10 cellular contexts compared by ENCODE assay signal in the genomic region with DNA sequence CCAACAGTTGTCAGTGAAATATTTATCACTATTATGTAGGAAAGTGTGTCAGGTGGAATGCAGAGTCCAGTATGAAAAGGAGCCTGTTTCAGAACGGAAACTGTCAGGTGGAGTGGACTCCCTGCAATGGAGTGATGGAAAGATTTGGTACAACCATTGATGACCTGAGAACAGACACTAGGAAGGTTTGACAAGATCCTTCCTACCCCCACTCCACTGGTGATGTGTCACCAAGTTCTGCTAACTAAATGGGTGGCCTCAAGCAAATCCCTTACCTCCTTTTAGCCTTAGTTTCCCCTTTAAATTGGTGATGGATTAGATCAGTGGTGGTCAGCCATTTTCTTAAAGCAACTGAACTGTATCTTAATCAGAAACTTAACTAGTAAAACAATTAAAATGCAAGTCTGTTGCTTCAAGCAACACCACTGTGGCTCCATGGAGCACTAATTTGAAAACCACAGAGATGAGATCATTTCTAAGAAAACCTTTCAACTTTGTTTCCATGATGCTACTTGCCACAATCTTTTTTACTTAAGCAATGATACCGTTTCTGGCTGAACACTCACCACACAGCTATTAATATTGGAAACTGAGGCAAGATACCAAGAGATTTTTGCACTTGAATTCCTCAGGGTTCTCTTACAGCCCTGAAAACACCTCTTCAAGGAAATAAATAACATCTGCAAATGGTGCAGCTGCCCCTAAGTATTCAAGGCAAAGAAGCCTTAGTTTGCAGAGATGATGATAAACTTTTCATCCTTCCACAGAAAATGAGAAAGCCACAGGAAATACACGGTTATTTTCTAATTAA.
DNase-seq lines count a peak whose midpoint lies in the region; ATAC-seq and TF ChIP-seq lines count a peak whose summit lies in the region.
"Had no signal": no experiment of that assay in that cellular context is flagged by ENCODE, and none has a peak within 500 bp of the region (broad histone marks: within the 10 kb centered on the region; RNA-seq: fewer than 3 reads in every experiment).

No MANE protein-coding gene starts in this region.

- no peak for TF ChIP-seq CTCF in GM12865 (IDR thresholded peaks at IDR 0.05; ENCODE audit: insufficient read depth, low read depth, low read length, missing control alignments)
- TF ChIP-seq CTCF in mucosa of descending colon (IDR thresholded peaks at IDR 0.05) = no peak
- TF ChIP-seq CTCF in lower leg skin (IDR thresholded peaks at IDR 0.05) = no peak

- no peak for TF ChIP-seq POLR2A in lower leg skin (IDR thresholded peaks at IDR 0.05)

- H3K36me3 ChIP-seq in mucosa of descending colon (ENCODE audit: low read depth) = no peaks in the 10 kb centered on the region

- WGBS in lower leg skin, 2 donors = 75 to 79% methylated on average over 3 of the region's 3 CpGs

- intact Hi-C loops in mucosa of descending colon (cut with DNase I, micrococcal nuclease) (no loop called here), lower leg skin (cut with DNase I; ENCODE audit: low total_unique reads) (no loop called here)

- peak; percentile 9 for DNase-seq in GM12865 (ENCODE audit: low read depth)
- peak; percentile 59 for DNase-seq in activated CD4-positive, alpha-beta T cell treated with anti-CD3 and anti-CD28 coated beads for 48 hours
- DNase-seq in mucosa of descending colon = no peak
- no peak for DNase-seq in dermis blood vessel endothelial cell
- no peak for DNase-seq in cerebellum (ENCODE audit: low spot score)
- no peak for DNase-seq in lower leg skin (ENCODE audit: low spot score in 2 of 2)
- DNase-seq: heart left ventricle, NCI-H2227 treated with DMSO at 0.1 percent for 48 hours had no signal

- no peak overlapping the region for H3K4me3 ChIP-seq in GM12865 (ENCODE audit: low read depth, low read length)
- no peak overlapping the region for H3K4me3 ChIP-seq in mucosa of descending colon
- no peak overlapping the region for H3K4me3 ChIP-seq in lower leg skin (ENCODE audit: low read depth, poor library complexity, severe bottlenecking)
- H3K4me3 ChIP-seq: heart left ventricle had no signal

- H3K4me1 ChIP-seq in mucosa of descending colon (ENCODE audit: low read depth) = peaks cover 8% of the 10 kb centered on the region

- peak; percentile 73 for ATAC-seq in HG02610 (IDR thresholded peaks at IDR 0.05; ENCODE audit: unreplicated experiment)
- ATAC-seq in mucosa of descending colon = peak; percentile 30
- ATAC-seq in esophagus mucosa = no peak
- ATAC-seq: heart left ventricle had no signal

- no peaks in the 10 kb centered on the region for H3K9me3 ChIP-seq in mucosa of descending colon
- H3K9me3 ChIP-seq: heart left ventricle had no signal

Comparison
In these comparisons a context has a peak if more than half of its experiments do, and no peak if none do; other contexts are left out.
1. DNase-seq: peak in GM12865 (single experiment) and activated CD4-positive, alpha-beta T cell treated with anti-CD3 and anti-CD28 coated beads for 48 hours (single experiment); none in mucosa of descending colon (0 of 3), dermis blood vessel endothelial cell (single experiment), cerebellum (single experiment) and lower leg skin (0 of 2).